Comparison of ENCODE assay signal across 23 cellular contexts in the genomic region with DNA sequence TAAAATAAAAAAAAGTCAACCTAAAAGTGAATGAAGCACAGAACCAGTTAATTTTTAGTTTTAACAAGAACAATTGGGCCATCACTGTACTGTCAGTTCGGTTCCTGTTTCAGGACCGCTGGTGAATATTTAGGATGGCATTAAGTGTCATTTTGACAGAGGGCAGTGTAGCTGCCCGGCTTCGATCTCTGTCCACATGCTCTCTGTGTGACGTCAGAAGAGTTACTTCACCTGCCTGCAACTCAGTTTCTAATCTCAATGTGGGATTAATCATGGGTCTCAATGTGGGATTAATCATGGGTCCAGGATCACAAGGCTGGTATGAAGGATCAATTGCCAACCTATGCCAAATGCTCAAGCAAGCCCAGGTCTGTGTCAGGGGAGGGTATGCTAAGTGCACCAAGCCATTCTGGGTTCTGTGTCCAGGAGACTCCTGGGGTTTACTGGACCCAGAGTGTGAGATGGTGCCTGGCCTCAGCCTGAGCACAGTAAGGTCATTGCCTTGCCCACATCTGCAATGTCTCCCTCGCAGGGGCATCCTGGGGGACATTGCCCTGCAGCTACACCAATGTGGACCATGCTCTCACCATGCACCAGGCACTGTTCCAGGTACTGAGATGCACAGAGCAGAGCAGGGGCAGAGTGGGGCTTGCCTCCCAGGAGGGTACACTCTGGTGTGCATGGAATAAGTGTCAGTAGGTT. TPM values are rescaled to one million over a fixed set of nuclear protein-coding genes. Genes with fewer than 3 reads are reported as not detected.
DNase-seq lines count a peak whose midpoint lies in the region; ATAC-seq, FAIRE-seq and TF ChIP-seq lines count a peak whose summit lies in the region.
"Had no signal": no experiment of that assay in that cellular context is flagged by ENCODE, and none has a peak within 500 bp of the region (broad histone marks: within the 10 kb centered on the region; RNA-seq: fewer than 3 reads in every experiment).

No MANE protein-coding gene starts in this region.

- no peaks in the 10 kb centered on the region for H3K36me3 Mint-ChIP-seq in natural killer cell treated with Interleukin-12 subunit alpha and Interleukin-12 subunit beta and Interleukin-15 and Interleukin-18, amount 100 ng/mL, for 72 hours
- H3K36me3 Mint-ChIP-seq: CD14-positive monocyte; CD4-positive, alpha-beta memory T cell; CD4-positive, CD25-positive, alpha-beta regulatory T cell; CD8-positive, alpha-beta memory T cell had no signal

- H3K4me2 ChIP-seq in HepG2 (ENCODE audit: low read depth, low read length) = no peak overlapping the region
- H3K4me2 ChIP-seq: BLaER1 had no signal

- POLR2A ChIA-PET in HepG2 (lab: Yijun Ruan, JAX) = no interaction called here

- no peak overlapping the region for H3K27ac ChIP-seq in HepG2 (ENCODE audit: extremely low read length, insufficient read depth, low read length)
- no peak overlapping the region for H3K27ac ChIP-seq in right lobe of liver
- H3K27ac ChIP-seq in upper lobe of right lung = no peak overlapping the region
- H3K27ac ChIP-seq: BLaER1 had no signal

- no peak for ATAC-seq in HepG2
- no peak for ATAC-seq in right lobe of liver
- ATAC-seq in natural killer cell treated with Interleukin-12 subunit alpha and Interleukin-12 subunit beta and Interleukin-15 and Interleukin-18, amount 100 ng/mL, for 72 hours = peak; percentile 11 to 34
- ATAC-seq in upper lobe of right lung = peak; percentile 28

- H3K4me3 ChIP-seq in HepG2 (replicated peaks in 1 of 3; ENCODE audit: insufficient read depth in 1 of 3, low read depth in 2 of 3, low read length in 3 of 3) (no peak overlapping the region), right lobe of liver (no peak overlapping the region), upper lobe of right lung (no peak overlapping the region)
- H3K4me3 ChIP-seq: BLaER1 had no signal

- TF ChIP-seq RAD21 in HepG2 (CRISPR knock-in tag; IDR thresholded peaks at IDR 0.05) = no peak

- H3K27me3 Mint-ChIP-seq in natural killer cell treated with Interleukin-12 subunit alpha and Interleukin-12 subunit beta and Interleukin-15 and Interleukin-18, amount 100 ng/mL, for 72 hours = no peaks in the 10 kb centered on the region
- H3K27me3 Mint-ChIP-seq: CD4-positive, alpha-beta memory T cell; CD4-positive, CD25-positive, alpha-beta regulatory T cell; CD8-positive, alpha-beta memory T cell had no signal

- no peaks in the 10 kb centered on the region for H3K4me1 Mint-ChIP-seq in natural killer cell treated with Interleukin-12 subunit alpha and Interleukin-12 subunit beta and Interleukin-15 and Interleukin-18, amount 100 ng/mL, for 72 hours (ENCODE audit: low read depth in 2 of 2)
- H3K4me1 Mint-ChIP-seq: CD14-positive monocyte; CD4-positive, alpha-beta memory T cell; CD4-positive, CD25-positive, alpha-beta regulatory T cell; CD8-positive, alpha-beta memory T cell had no signal

- H3K36me3 ChIP-seq in HepG2 (replicated peaks in 1 of 2; ENCODE audit: control insufficient read depth in 1 of 2, insufficient read depth in 2 of 2, low read length in 2 of 2) = no peaks in the 10 kb centered on the region
- H3K36me3 ChIP-seq in right lobe of liver = no peaks in the 10 kb centered on the region
- H3K36me3 ChIP-seq in upper lobe of right lung = no peaks in the 10 kb centered on the region
- H3K36me3 ChIP-seq: BE2C, BLaER1 had no signal

- WGBS in HepG2 (ENCODE audit: low lambda C conversion rate) = 8% methylated on average over 6 of the region's 6 CpGs
- WGBS in right lobe of liver (ENCODE audit: insufficient coverage, low coverage, low lambda C conversion rate, missing lambda C conversion rate) = 33% methylated on average over 6 of the region's 6 CpGs

- no peak overlapping the region for H3K9ac ChIP-seq in HepG2 (ENCODE audit: insufficient read depth, low read depth, low read length)
- H3K9ac ChIP-seq: BLaER1 had no signal

- no peaks in the 10 kb centered on the region for H4K20me1 ChIP-seq in HepG2 (ENCODE audit: insufficient read depth, low read length)
- H4K20me1 ChIP-seq: BLaER1 had no signal

- H3K4me1 ChIP-seq in HepG2 (ENCODE audit: insufficient read depth, low read length) (no peaks in the 10 kb centered on the region), right lobe of liver (no peaks in the 10 kb centered on the region), upper lobe of right lung (no peaks in the 10 kb centered on the region)
- H3K4me1 ChIP-seq: BE2C had no signal

- H3K79me2 ChIP-seq in HepG2 (ENCODE audit: insufficient read depth, low read length) = no peaks in the 10 kb centered on the region

- no peak overlapping the region for H3K27ac Mint-ChIP-seq in natural killer cell treated with Interleukin-12 subunit alpha and Interleukin-12 subunit beta and Interleukin-15 and Interleukin-18, amount 100 ng/mL, for 72 hours
- H3K27ac Mint-ChIP-seq: CD14-positive monocyte; CD4-positive, alpha-beta memory T cell; CD4-positive, CD25-positive, alpha-beta regulatory T cell; CD8-positive, alpha-beta memory T cell had no signal

- H3K9me3 Mint-ChIP-seq in natural killer cell treated with Interleukin-12 subunit alpha and Interleukin-12 subunit beta and Interleukin-15 and Interleukin-18, amount 100 ng/mL, for 72 hours = no peaks in the 10 kb centered on the region
- H3K9me3 Mint-ChIP-seq: CD14-positive monocyte had no signal

- no TSS peak for BruUV-seq in HepG2 (replicated peaks; lab: Mats Ljungman, UMichigan)

- CTCF ChIA-PET in HepG2 (lab: Yijun Ruan, JAX; ENCODE audit: low intra/inter-chr PET ratio, low total read pairs) = no interaction called here

- in situ Hi-C loops in HepG2 (cut with HindIII; ENCODE audit: extremely low pct_ligation_motif_present, low pct_unique_long_range_greater_than_20kb) = loop anchor here (10.0 to 25.0 kb wide), 2 partner anchors 938 to 1370 kb away; no protein-coding TSS in a partner anchor

- no peak for TF ChIP-seq CTCF in HepG2 (CRISPR knock-in tag; IDR thresholded peaks at IDR 0.05)
- no peak for TF ChIP-seq CTCF in right lobe of liver (IDR thresholded peaks at IDR 0.05)
- no peak for TF ChIP-seq CTCF in upper lobe of right lung (IDR thresholded peaks at IDR 0.05)
- no peak for TF ChIP-seq CTCF in D721Med (IDR thresholded peaks at IDR 0.05; ENCODE audit: insufficient read depth, missing control alignments)

- no peak for FAIRE-seq in HepG2 (lab: Jason Lieb, UNC)
- no peak for FAIRE-seq in H54 (lab: Jason Lieb, UNC)
- FAIRE-seq in D721Med (lab: Jason Lieb, UNC) = no peak
- FAIRE-seq: A204.1, G401.6, GM12891, GM19239 had no signal

- H3K9me3 ChIP-seq in HepG2 (ENCODE audit: low read length) (no peaks in the 10 kb centered on the region), right lobe of liver (no peaks in the 10 kb centered on the region), upper lobe of right lung (no peaks in the 10 kb centered on the region)
- H3K9me3 ChIP-seq: BE2C, BLaER1 had no signal

- intact Hi-C loops in HepG2 (cut with micrococcal nuclease; ENCODE audit: unreplicated experiment) (no loop called here), right lobe of liver (cut with DNase I) (no loop called here), upper lobe of right lung (cut with DNase I) (no loop called here)

- H3K27me3 ChIP-seq in HepG2 (ENCODE audit: control insufficient read depth in 1 of 2, insufficient read depth in 2 of 2, low read length in 2 of 2) = no peaks in the 10 kb centered on the region; a peak in 1 of 5 replicates
- no peaks in the 10 kb centered on the region for H3K27me3 ChIP-seq in right lobe of liver
- peaks cover 35% of the 10 kb centered on the region for H3K27me3 ChIP-seq in upper lobe of right lung
- H3K27me3 ChIP-seq: BLaER1 had no signal

- TF ChIP-seq EP300 in HepG2 (IDR thresholded peaks at IDR 0.05; ENCODE audit: low read depth in 2 of 2, low read length in 2 of 2) = no peak
- TF ChIP-seq EP300 in HepG2 (CRISPR knock-in tag; IDR thresholded peaks at IDR 0.05; ENCODE audit: borderline replicate concordance) = no peak

- DNase-seq in HepG2 (ENCODE audit: low spot score) = no peak
- no peak for DNase-seq in right lobe of liver
- no peak for DNase-seq in natural killer cell treated with Interleukin-12 subunit alpha and Interleukin-12 subunit beta and Interleukin-15 and Interleukin-18, amount 100 ng/mL, for 72 hours (ENCODE audit: low spot score)
- no peak for DNase-seq in upper lobe of right lung
- no peak for DNase-seq in H54 (ENCODE audit: insufficient read length, low spot score)
- no peak for DNase-seq in D721Med (ENCODE audit: insufficient read length, low spot score)
- DNase-seq: 8988T; ACHN; BE2C; C1 segment of cervical spinal cord; CD4-positive, alpha-beta memory T cell; CD4-positive, CD25-positive, alpha-beta regulatory T cell; CD8-positive, alpha-beta memory T cell; COR-L47; DMS79 treated with DMSO at 0.1 percent for 48 hours; GF-D8 had no signal

- no peak overlapping the region for H3K4me3 Mint-ChIP-seq in natural killer cell treated with Interleukin-12 subunit alpha and Interleukin-12 subunit beta and Interleukin-15 and Interleukin-18, amount 100 ng/mL, for 72 hours
- H3K4me3 Mint-ChIP-seq: CD14-positive monocyte; CD4-positive, alpha-beta memory T cell; CD4-positive, CD25-positive, alpha-beta regulatory T cell; CD8-positive, alpha-beta memory T cell had no signal

- no peak overlapping the region for H2AFZ ChIP-seq in HepG2 (ENCODE audit: low read length)

- TF ChIP-seq POLR2A in HepG2 (IDR thresholded peaks at IDR 0.05; ENCODE audit: insufficient read depth in 1 of 2, low read depth in 2 of 2, low read length in 2 of 2) (no peak), right lobe of liver (IDR thresholded peaks at IDR 0.05) (no peak), H54 (IDR thresholded peaks at IDR 0.05; ENCODE audit: low read depth, low read length) (no peak)

RNA-seq across cellular contexts. Expression of a gene that starts 8.1 kb away (rescaled TPM):
- not detected in 2 replicates for total RNA-seq in HepG2 (2016; rRNA removed; fragmentation: Illumina TruSeq; extraction: Trizol)
- total RNA-seq in HepG2 (2016; cell fraction: cytosol; rRNA removed; fragmentation: Illumina TruSeq; extraction: Trizol; ENCODE audit: low read depth) = not detected in 2 replicates
- not detected in 2 replicates for total RNA-seq in HepG2 (2016; cell fraction: insoluble cytoplasmic fraction; rRNA removed; fragmentation: Illumina TruSeq; extraction: Trizol)
- not detected in 2 replicates for total RNA-seq in HepG2 (2016; cell fraction: membrane; rRNA removed; fragmentation: Illumina TruSeq; extraction: Trizol)
- not detected in 2 replicates for total RNA-seq in HepG2 (2016; cell fraction: nucleus; rRNA removed; fragmentation: Illumina TruSeq; extraction: Trizol)
- not detected in 2 replicates for polyA plus RNA-seq in HepG2 (2011; rRNA removed)
- polyA plus RNA-seq in HepG2 (2011; cell fraction: cytosol; rRNA removed) = not detected in 2 replicates
- polyA plus RNA-seq in HepG2 (2011; cell fraction: nucleus; rRNA removed) = not detected in 2 replicates
- not detected in 2 replicates for polyA plus RNA-seq in HepG2 (2012)
- not detected in 2 replicates for polyA plus RNA-seq in HepG2 (2016; cell fraction: cytosol; fragmentation: Illumina TruSeq; extraction: Trizol; ENCODE audit: low read depth)
- polyA plus RNA-seq in HepG2 (2016; cell fraction: insoluble cytoplasmic fraction; fragmentation: Illumina TruSeq; extraction: Trizol; ENCODE audit: low read depth) = not detected in 2 replicates
- not detected in 2 replicates for polyA plus RNA-seq in HepG2 (2016; cell fraction: membrane; fragmentation: Illumina TruSeq; extraction: Trizol; ENCODE audit: low read depth)
- polyA plus RNA-seq in HepG2 (2016; cell fraction: nucleus; fragmentation: Illumina TruSeq; extraction: Trizol; ENCODE audit: insufficient read depth, low read depth) = not detected in 2 replicates
- polyA minus RNA-seq in HepG2 (2011; rRNA and poly(A)+ RNA removed; ENCODE audit: low replicate concordance) = not detected in 2 replicates
- polyA minus RNA-seq in HepG2 (2011; cell fraction: cytosol; rRNA and poly(A)+ RNA removed) = not detected in 2 replicates
- not detected in 2 replicates for polyA minus RNA-seq in HepG2 (2011; cell fraction: nucleus; rRNA and poly(A)+ RNA removed)
- not detected for total RNA-seq in right lobe of liver
- not detected for total RNA-seq in natural killer cell treated with Interleukin-12 subunit alpha and Interleukin-12 subunit beta and Interleukin-15 and Interleukin-18, amount 100 ng/mL, for 72 hours
- not detected for total RNA-seq in upper lobe of right lung
- total RNA-seq: A673; CD4-positive, alpha-beta memory T cell; CD4-positive, CD25-positive, alpha-beta regulatory T cell; CD8-positive, alpha-beta memory T cell had no signal
- polyA plus RNA-seq: CD14-positive monocyte; CD4-positive, alpha-beta memory T cell; CD4-positive, CD25-positive, alpha-beta regulatory T cell; CD8-positive, alpha-beta memory T cell had no signal

Comparison
In these comparisons a context has a peak if more than half of its experiments do, and no peak if none do; other contexts are left out.
1. ATAC-seq: peak in natural killer cell treated with Interleukin-12 subunit alpha and Interleukin-12 subunit beta and Interleukin-15 and Interleukin-18, amount 100 ng/mL, for 72 hours (2 of 2) and upper lobe of right lung (single experiment); none in HepG2 (single experiment) and right lobe of liver (0 of 4).